13 cellular contexts compared by ENCODE assay signal in the genomic region with DNA sequence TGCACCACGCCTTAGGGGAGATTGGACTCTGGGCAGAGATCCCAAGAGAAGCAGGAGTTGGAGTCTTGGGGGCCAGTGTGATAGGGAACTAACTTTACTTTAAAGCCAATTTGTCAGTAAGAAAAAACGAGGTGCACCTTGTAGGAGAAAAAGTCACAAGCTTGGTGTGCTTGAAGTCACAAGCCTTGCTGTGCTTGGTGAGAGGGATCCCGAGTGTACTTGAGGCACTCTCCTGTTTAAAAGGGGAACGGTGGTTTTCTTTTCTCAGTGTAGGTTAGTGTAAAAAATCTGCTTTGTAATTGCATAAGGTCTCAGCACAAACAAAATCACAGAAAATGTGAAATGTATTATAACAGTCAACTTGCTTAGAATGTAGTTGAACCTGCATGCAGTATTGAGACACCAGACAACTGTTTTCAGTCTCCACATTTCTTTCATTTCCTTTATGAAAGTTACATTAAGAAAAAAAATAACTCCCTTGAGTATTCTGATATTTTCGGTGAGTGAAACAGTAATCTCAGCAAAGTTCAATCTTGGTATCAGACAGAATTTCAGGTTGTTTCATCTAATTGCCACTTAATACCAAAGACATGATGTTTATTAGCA.
DNase-seq lines count a peak whose midpoint lies in the region; ATAC-seq and TF ChIP-seq lines count a peak whose summit lies in the region.
"Had no signal": no experiment of that assay in that cellular context is flagged by ENCODE, and none has a peak within 500 bp of the region (broad histone marks: within the 10 kb centered on the region; RNA-seq: fewer than 3 reads in every experiment).

No MANE protein-coding gene starts in this region.

- no peaks in the 10 kb centered on the region for H3K9me3 Mint-ChIP-seq in natural killer cell treated with Interleukin-12 subunit alpha and Interleukin-12 subunit beta and Interleukin-15 and Interleukin-18, amount 100 ng/mL, for 72 hours
- H3K9me3 Mint-ChIP-seq in natural killer cell: no peaks in the 10 kb centered on the region
- H3K9me3 Mint-ChIP-seq: T-helper 1 cell treated with Interleukin-12 subunit alpha and Interleukin-12 subunit beta and Interleukin-4 antibody, amounts not matched to agents 30 μg/mL and 1 μg/mL, for 36 hours had no signal

- H3K36me3 Mint-ChIP-seq in natural killer cell treated with Interleukin-12 subunit alpha and Interleukin-12 subunit beta and Interleukin-15 and Interleukin-18, amount 100 ng/mL, for 72 hours: no peaks in the 10 kb centered on the region
- no peaks in the 10 kb centered on the region for H3K36me3 Mint-ChIP-seq in natural killer cell

- TF ChIP-seq POLR2A in sigmoid colon (IDR thresholded peaks at IDR 0.05): no peak

- H3K4me2 ChIP-seq in Karpas-422 (ENCODE audit: low read depth, low read length, poor library complexity, severe bottlenecking): peak overlapping the region; percentile 49

- H3K4me1 Mint-ChIP-seq in natural killer cell treated with Interleukin-12 subunit alpha and Interleukin-12 subunit beta and Interleukin-15 and Interleukin-18, amount 100 ng/mL, for 72 hours (ENCODE audit: low read depth in 2 of 2): peaks cover 11 to 16% of the 10 kb centered on the region in 2 donors
- peaks cover 8 to 9% of the 10 kb centered on the region in 2 donors for H3K4me1 Mint-ChIP-seq in natural killer cell

- H3K27me3 ChIP-seq in Karpas-422 (ENCODE audit: low read length) (no peaks in the 10 kb centered on the region), foreskin keratinocyte (no peaks in the 10 kb centered on the region), sigmoid colon (no peaks in the 10 kb centered on the region), lower lobe of right lung (ENCODE audit: low read depth) (no peaks in the 10 kb centered on the region)

- peaks cover 10 to 17% of the 10 kb centered on the region in 2 donors for H3K27me3 Mint-ChIP-seq in natural killer cell treated with Interleukin-12 subunit alpha and Interleukin-12 subunit beta and Interleukin-15 and Interleukin-18, amount 100 ng/mL, for 72 hours
- H3K27me3 Mint-ChIP-seq in natural killer cell (ENCODE audit: low read depth in 2 of 2): peaks cover 17 to 24% of the 10 kb centered on the region in 2 donors

- H3K4me3 ChIP-seq in Karpas-422 (ENCODE audit: low read length): no peak overlapping the region
- no peak overlapping the region for H3K4me3 ChIP-seq in sigmoid colon
- H3K4me3 ChIP-seq in lower lobe of right lung: no peak overlapping the region
- H3K4me3 ChIP-seq: lung, psoas muscle had no signal

- no peak for TF ChIP-seq EP300 in sigmoid colon (IDR thresholded peaks at IDR 0.05)

- H3K79me2 ChIP-seq in Karpas-422 (ENCODE audit: low read length): no peaks in the 10 kb centered on the region

- no peak for ATAC-seq in natural killer cell treated with Interleukin-12 subunit alpha and Interleukin-12 subunit beta and Interleukin-15 and Interleukin-18, amount 100 ng/mL, for 72 hours
- ATAC-seq in natural killer cell: no peak
- ATAC-seq in GM21786 (IDR thresholded peaks at IDR 0.05; ENCODE audit: unreplicated experiment): peak; percentile 77
- no peak for ATAC-seq in foreskin keratinocyte
- no peak for ATAC-seq in GM18520 (IDR thresholded peaks at IDR 0.05; ENCODE audit: unreplicated experiment)
- no peak for ATAC-seq in lower lobe of right lung
- ATAC-seq: psoas muscle had no signal

- H3K36me3 ChIP-seq in Karpas-422 (ENCODE audit: insufficient read depth, low read length) (no peaks in the 10 kb centered on the region), sigmoid colon (no peaks in the 10 kb centered on the region), lower lobe of right lung (no peaks in the 10 kb centered on the region)

- intact Hi-C loops in natural killer cell (cut with micrococcal nuclease): no loop called here
- intact Hi-C loops in sigmoid colon (cut with DNase I): no loop called here
- intact Hi-C loops in lower lobe of right lung (cut with DNase I): no loop called here

- TF ChIP-seq CTCF in natural killer cell (IDR thresholded peaks at IDR 0.05): no peak
- TF ChIP-seq CTCF in foreskin keratinocyte (conservative IDR thresholded peaks at IDR 0.05): no peak
- TF ChIP-seq CTCF in sigmoid colon (IDR thresholded peaks at IDR 0.05): no peak
- no peak for TF ChIP-seq CTCF in lower lobe of right lung (IDR thresholded peaks at IDR 0.05)

- H3K9me3 ChIP-seq in Karpas-422 (ENCODE audit: low read length) (no peaks in the 10 kb centered on the region), sigmoid colon (no peaks in the 10 kb centered on the region), lower lobe of right lung (no peaks in the 10 kb centered on the region)
- H3K9me3 ChIP-seq: psoas muscle had no signal

- DNase-seq in natural killer cell treated with Interleukin-12 subunit alpha and Interleukin-12 subunit beta and Interleukin-15 and Interleukin-18, amount 100 ng/mL, for 72 hours (ENCODE audit: low spot score): no peak
- DNase-seq in natural killer cell (no peak), Karpas-422 (no peak), foreskin keratinocyte (no peak), sigmoid colon (no peak), lower lobe of right lung (no peak)
- DNase-seq: central memory CD4-positive, alpha-beta T cell; HFFc6; psoas muscle had no signal

- H3K27ac Mint-ChIP-seq in natural killer cell treated with Interleukin-12 subunit alpha and Interleukin-12 subunit beta and Interleukin-15 and Interleukin-18, amount 100 ng/mL, for 72 hours: no peak overlapping the region
- no peak overlapping the region for H3K27ac Mint-ChIP-seq in natural killer cell
- H3K27ac Mint-ChIP-seq: HFFc6; T-helper 1 cell treated with Interleukin-12 subunit alpha and Interleukin-12 subunit beta and Interleukin-4 antibody, amounts not matched to agents 30 μg/mL and 1 μg/mL, for 36 hours had no signal

- 43 to 44% methylated on average over 5 of the region's 5 CpGs for WGBS in sigmoid colon, 2 donors

- H2AFZ ChIP-seq in Karpas-422 (ENCODE audit: low read length): no peak overlapping the region

- peaks cover 47% of the 10 kb centered on the region for H3K4me1 ChIP-seq in Karpas-422 (ENCODE audit: low read length)
- no peaks in the 10 kb centered on the region for H3K4me1 ChIP-seq in foreskin keratinocyte
- H3K4me1 ChIP-seq in sigmoid colon: peaks cover 0 to 5% (median 4%) of the 10 kb centered on the region in 4 donors
- H3K4me1 ChIP-seq in lower lobe of right lung: no peaks in the 10 kb centered on the region
- H3K4me1 ChIP-seq: psoas muscle had no signal

- H3K4me3 Mint-ChIP-seq in natural killer cell treated with Interleukin-12 subunit alpha and Interleukin-12 subunit beta and Interleukin-15 and Interleukin-18, amount 100 ng/mL, for 72 hours: peak overlapping the region; percentile 55
- no peak overlapping the region for H3K4me3 Mint-ChIP-seq in natural killer cell
- H3K4me3 Mint-ChIP-seq: HFFc6 had no signal

- no peaks in the 10 kb centered on the region for H4K20me1 ChIP-seq in Karpas-422 (ENCODE audit: insufficient read depth, low read depth, low read length)

- H3K9me2 ChIP-seq in Karpas-422 (replicated peaks; ENCODE audit: insufficient read depth, low read length): no peaks in the 10 kb centered on the region

- H3K27ac ChIP-seq in Karpas-422 (ENCODE audit: low read length) (peak overlapping the region; percentile 21), foreskin keratinocyte (no peak overlapping the region), sigmoid colon (no peak overlapping the region), lower lobe of right lung (no peak overlapping the region)
- H3K27ac ChIP-seq: psoas muscle had no signal

- H3K9ac ChIP-seq in Karpas-422 (ENCODE audit: low read length): no peak overlapping the region
